In the genomic region with DNA sequence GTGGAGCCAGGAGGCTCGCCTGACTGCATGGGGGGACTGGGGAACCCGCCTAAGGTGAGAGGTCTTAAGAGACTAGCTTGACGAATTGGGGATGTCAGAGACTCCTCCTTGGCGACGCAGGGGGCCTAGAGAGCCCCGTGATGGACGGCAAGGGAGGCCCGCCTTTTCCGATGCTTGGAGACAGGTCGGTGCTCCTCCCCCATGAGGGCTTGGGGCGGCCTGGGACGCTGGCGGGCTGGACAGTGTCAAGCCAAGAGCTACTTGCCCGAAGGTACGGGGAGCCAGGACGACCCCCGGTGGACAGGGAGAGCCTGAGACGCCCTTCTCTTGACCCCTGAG, we compare ENCODE assay signal across 8 cellular contexts. TPM values are rescaled to one million over a fixed set of nuclear protein-coding genes. Genes with fewer than 3 reads are reported as not detected.
DNase-seq lines count a peak whose midpoint lies in the region; ATAC-seq, FAIRE-seq and TF ChIP-seq lines count a peak whose summit lies in the region.

No MANE protein-coding gene starts in this region.

- POLR2A ChIA-PET in AG04449 (lab: Yijun Ruan, JAX), result interaction anchor here (0.9 to 1.9 kb wide), 2 partner anchors 18 to 46 kb away, joined by 3 to 4 read pairs; a partner anchor contains a TSS

- no peak for FAIRE-seq in keratinocyte (lab: Jason Lieb, UNC)

- H4K20me1 ChIP-seq in keratinocyte (ENCODE audit: control insufficient read depth, extremely low read depth, insufficient read depth, low read length), result no peaks in the 10 kb centered on the region

- H3K27ac ChIP-seq in brain microvascular endothelial cell, result no peak overlapping the region
- peak overlapping the region; percentile 60 for H3K27ac ChIP-seq in keratinocyte (ENCODE audit: control insufficient read depth, insufficient read depth, low read length)

- H3K9me3 ChIP-seq in keratinocyte (ENCODE audit: control insufficient read depth, low read depth, low read length), result no peaks in the 10 kb centered on the region

- H3K4me1 ChIP-seq in keratinocyte (ENCODE audit: control insufficient read depth, extremely low read depth, insufficient read depth, low read length), result peaks cover 24% of the 10 kb centered on the region

- in situ Hi-C loops in GM13977 (cut with MboI; ENCODE audit: low pct_unique_long_range_greater_than_20kb, low sequenced_read_pairs, unreplicated experiment), result no loop called here
- in situ Hi-C loops in brain microvascular endothelial cell (cut with HindIII; ENCODE audit: low pct_ligation_motif_present, low sequenced_read_pairs), result no loop called here

- H3K4me3 ChIP-seq in AG04449 (ENCODE audit: low read depth, low read length), result peak overlapping the region; percentile 78
- peak overlapping the region; percentile 69 for H3K4me3 ChIP-seq in brain microvascular endothelial cell (ENCODE audit: low read depth, low read length)
- H3K4me3 ChIP-seq in keratinocyte (ENCODE audit: control insufficient read depth in 2 of 3, extremely low read depth in 1 of 3, insufficient read depth in 2 of 3, low read depth in 1 of 3, low read length in 3 of 3), result peak overlapping the region; percentile 70 to 87 (median 77)

- peak; percentile 26 for ATAC-seq in HG02973 (IDR thresholded peaks at IDR 0.05; ENCODE audit: unreplicated experiment)

- H3K79me2 ChIP-seq in keratinocyte (ENCODE audit: control insufficient read depth, insufficient read depth, low read length), result peaks cover 20% of the 10 kb centered on the region

- peak overlapping the region; percentile 98 for H2AFZ ChIP-seq in keratinocyte (ENCODE audit: control insufficient read depth, low read length)

- peak overlapping the region; percentile 68 for H3K9ac ChIP-seq in keratinocyte (ENCODE audit: control insufficient read depth, extremely low read depth, insufficient read depth, low read length)

- no peak for DNase-seq in AG04449 (ENCODE audit: low read depth, low spot score)
- DNase-seq in GM13977 (ENCODE audit: low spot score), result peak; percentile 79
- peak; percentile 36 for DNase-seq in OCI-M2 (lab: John Stamatoyannopoulos, UW; ENCODE audit: unreplicated experiment)
- no peak for DNase-seq in brain microvascular endothelial cell
- DNase-seq in keratinocyte (ENCODE audit: low read depth, low spot score), result no peak
- peak; percentile 37 for DNase-seq in stimulated activated CD4-positive, alpha-beta T cell treated with anti-CD3 and anti-CD28 coated beads, Interleukin-4, amount 100 ng/mL, for 24 hours
- DNase-seq in NCI-H1930 (lab: John Stamatoyannopoulos, UW), result no peak

- peak overlapping the region; percentile 95 for H3K4me2 ChIP-seq in keratinocyte (ENCODE audit: control insufficient read depth, extremely low read depth, insufficient read depth, low read depth, low read length)

- no peaks in the 10 kb centered on the region for H3K36me3 ChIP-seq in brain microvascular endothelial cell (replicated peaks)
- H3K36me3 ChIP-seq in keratinocyte (ENCODE audit: control insufficient read depth in 2 of 2, extremely low read depth in 1 of 2, insufficient read depth in 2 of 2, low read length in 2 of 2), result peaks cover 3 to 4% of the 10 kb centered on the region in 2 experiments

- dilution Hi-C loops in keratinocyte (cut with MboI; ENCODE audit: extremely low pct_ligation_motif_present, low sequenced_read_pairs), result no loop called here

- no peaks in the 10 kb centered on the region for H3K27me3 ChIP-seq in brain microvascular endothelial cell (replicated peaks)
- H3K27me3 ChIP-seq in keratinocyte (ENCODE audit: control insufficient read depth, extremely low read depth, insufficient read depth, low read length), result no peaks in the 10 kb centered on the region

- TF ChIP-seq CTCF in AG04449 (IDR thresholded peaks at IDR 0.05; ENCODE audit: insufficient read depth, low read length, missing control alignments) (no peak), GM13977 (IDR thresholded peaks at IDR 0.05; ENCODE audit: extremely low read depth, insufficient read depth, missing control alignments) (no peak), brain microvascular endothelial cell (IDR thresholded peaks at IDR 0.05; ENCODE audit: low read depth, low read length, missing control alignments) (no peak), keratinocyte (optimal IDR thresholded peaks at IDR 0.05 in 1 of 3, IDR thresholded peaks at IDR 0.05 in 1 of 3, conservative IDR thresholded peaks at IDR 0.05 in 1 of 3; ENCODE audit: extremely low read depth in 1 of 3, insufficient read depth in 2 of 3, low read length in 3 of 3) (no peak)

- no peaks in the 10 kb centered on the region for H3K9me1 ChIP-seq in keratinocyte (ENCODE audit: control insufficient read depth, extremely low read depth, insufficient read depth, low read length)

- CTCF ChIA-PET in AG04449 (lab: Yijun Ruan, JAX), result interaction anchor here (0.8 to 1.6 kb wide), 4 partner anchors 11 to 114 kb away, joined by 4 to 6 read pairs (median 4); a partner anchor contains a TSS

RNA-seq across cellular contexts. Expression of a gene that starts 0.6 kb away (rescaled TPM):
- polyA plus RNA-seq in keratinocyte, result 7.3 to 11.9 TPM (median 8.0 TPM) in 3 replicates
- 3.0 TPM for polyA plus RNA-seq in keratinocyte (2011; ENCODE audit: low read depth)
- polyA plus RNA-seq in keratinocyte (2011; cell fraction: cytosol; rRNA removed), result 6.0 and 12.4 TPM in 2 replicates
- 8.5 TPM in 2 replicates for polyA plus RNA-seq in keratinocyte (2011; cell fraction: nucleus; rRNA removed)
- 8.5 and 12.8 TPM in 2 replicates for polyA plus RNA-seq in keratinocyte (2012; ENCODE audit: low replicate concordance)
- 1.5 to 3.0 TPM (median 2.7 TPM) in 3 replicates for polyA minus RNA-seq in keratinocyte
- polyA minus RNA-seq in keratinocyte (2011; cell fraction: cytosol; rRNA and poly(A)+ RNA removed), result 11.5 TPM
- 2.6 and 2.8 TPM in 2 replicates for polyA minus RNA-seq in keratinocyte (2011; cell fraction: nucleus; rRNA and poly(A)+ RNA removed)

RNA-seq across cellular contexts. Expression of a gene that starts 13.0 kb away (rescaled TPM):
- 0.19 to 0.72 TPM (median 0.28 TPM) in 3 replicates for polyA plus RNA-seq in keratinocyte
- polyA plus RNA-seq in keratinocyte (2011; ENCODE audit: low read depth), result 0.39 TPM
- 0.17 TPM in 2 replicates for polyA plus RNA-seq in keratinocyte (2011; cell fraction: cytosol; rRNA removed)
- 2.3 TPM in 2 replicates for polyA plus RNA-seq in keratinocyte (2011; cell fraction: nucleus; rRNA removed)
- 0.21 and 1.0 TPM in 2 replicates for polyA plus RNA-seq in keratinocyte (2012; ENCODE audit: low replicate concordance)
- not detected in 3 replicates for polyA minus RNA-seq in keratinocyte
- not detected for polyA minus RNA-seq in keratinocyte (2011; cell fraction: cytosol; rRNA and poly(A)+ RNA removed)
- polyA minus RNA-seq in keratinocyte (2011; cell fraction: nucleus; rRNA and poly(A)+ RNA removed), result 0.32 and 1.4 TPM in 2 replicates

RNA-seq across cellular contexts. Expression of a gene that starts 18.4 kb away (rescaled TPM):
- polyA plus RNA-seq in keratinocyte, result 27.8 to 37.1 TPM (median 36.7 TPM) in 3 replicates
- 3.5 TPM for polyA plus RNA-seq in keratinocyte (2011; ENCODE audit: low read depth)
- polyA plus RNA-seq in keratinocyte (2011; cell fraction: cytosol; rRNA removed), result 15.8 and 26.9 TPM in 2 replicates
- polyA plus RNA-seq in keratinocyte (2011; cell fraction: nucleus; rRNA removed), result 87.0 and 90.7 TPM in 2 replicates
- 22.5 and 25.9 TPM in 2 replicates for polyA plus RNA-seq in keratinocyte (2012; ENCODE audit: low replicate concordance)
- 10.6 to 13.3 TPM (median 12.9 TPM) in 3 replicates for polyA minus RNA-seq in keratinocyte
- polyA minus RNA-seq in keratinocyte (2011; cell fraction: cytosol; rRNA and poly(A)+ RNA removed), result 20.7 TPM
- polyA minus RNA-seq in keratinocyte (2011; cell fraction: nucleus; rRNA and poly(A)+ RNA removed), result 8.5 and 15.7 TPM in 2 replicates

RNA-seq across cellular contexts. Expression of a gene that starts 37.0 kb away (rescaled TPM):
- 0.38 to 0.76 TPM (median 0.63 TPM) in 3 replicates for polyA plus RNA-seq in keratinocyte
- 0.49 TPM for polyA plus RNA-seq in keratinocyte (2011; ENCODE audit: low read depth)
- 0.97 and 1.8 TPM in 2 replicates for polyA plus RNA-seq in keratinocyte (2011; cell fraction: cytosol; rRNA removed)
- 1.6 and 2.6 TPM in 2 replicates for polyA plus RNA-seq in keratinocyte (2011; cell fraction: nucleus; rRNA removed)
- polyA plus RNA-seq in keratinocyte (2012; ENCODE audit: low replicate concordance), result 1.5 and 2.9 TPM in 2 replicates
- 1.3 to 5.5 TPM (median 1.8 TPM) in 3 replicates for polyA minus RNA-seq in keratinocyte
- 1.9 TPM for polyA minus RNA-seq in keratinocyte (2011; cell fraction: cytosol; rRNA and poly(A)+ RNA removed)
- 2.0 and 2.3 TPM in 2 replicates for polyA minus RNA-seq in keratinocyte (2011; cell fraction: nucleus; rRNA and poly(A)+ RNA removed)

RNA-seq across cellular contexts. Expression of a gene that starts 58.5 kb away (rescaled TPM):
- polyA plus RNA-seq in keratinocyte, result 1.4 to 3.6 TPM (median 1.8 TPM) in 3 replicates
- polyA plus RNA-seq in keratinocyte (2011; ENCODE audit: low read depth), result 2.8 TPM
- polyA plus RNA-seq in keratinocyte (2011; cell fraction: cytosol; rRNA removed), result 1.6 and 3.6 TPM in 2 replicates
- polyA plus RNA-seq in keratinocyte (2011; cell fraction: nucleus; rRNA removed), result 1.7 and 2.7 TPM in 2 replicates
- polyA plus RNA-seq in keratinocyte (2012; ENCODE audit: low replicate concordance), result 2.6 and 3.7 TPM in 2 replicates
- polyA minus RNA-seq in keratinocyte, result 0.66 to 2.6 TPM (median 1.2 TPM) in 3 replicates
- 7.1 TPM for polyA minus RNA-seq in keratinocyte (2011; cell fraction: cytosol; rRNA and poly(A)+ RNA removed)
- 0.47 and 1.8 TPM in 2 replicates for polyA minus RNA-seq in keratinocyte (2011; cell fraction: nucleus; rRNA and poly(A)+ RNA removed)

Comparison
In these comparisons a context has a peak if more than half of its experiments do, and no peak if none do; other contexts are left out.
1. DNase-seq: peak in GM13977 (single experiment), OCI-M2 (single experiment) and stimulated activated CD4-positive, alpha-beta T cell treated with anti-CD3 and anti-CD28 coated beads, Interleukin-4, amount 100 ng/mL, for 24 hours (single experiment); none in AG04449 (single experiment), brain microvascular endothelial cell (single experiment), keratinocyte (single experiment) and NCI-H1930 (0 of 2).
2. Peak in every context shown above with its lines, with median percentiles within 50 percentile points of each other: H3K4me3 ChIP-seq.